In genomic region chr1:153805042-153805745, GRCh38 we compare ENCODE assay signal across 8 cellular contexts. TPM values are rescaled to one million over a fixed set of nuclear protein-coding genes. Genes with fewer than 3 reads are reported as not detected.
DNase-seq lines count a peak whose midpoint lies in the region; ATAC-seq, FAIRE-seq and TF ChIP-seq lines count a peak whose summit lies in the region.

No MANE protein-coding gene starts in this region.

- SMC1A ChIA-PET in GM12878 (lab: Charles Lee; ENCODE audit: uncharacterized antibody, unreplicated experiment): interaction anchor here (0.7 to 4.1 kb wide), 21 partner anchors 8 to 182 kb away, joined by 3 to 21 read pairs (median 4); partner anchors contain the start of genes CREB3L4, DENND4B and RAB13

- TF ChIP-seq CTCF in GM12878 (IDR thresholded peaks at IDR 0.05 in 2 of 3, conservative IDR thresholded peaks at IDR 0.05 in 1 of 3; ENCODE audit: control insufficient read depth in 2 of 3, extremely low read depth in 1 of 3, insufficient read depth in 1 of 3, low read depth in 3 of 3, low read length in 3 of 3): no peak
- TF ChIP-seq CTCF in lower lobe of right lung (IDR thresholded peaks at IDR 0.05): no peak

- POLR2A ChIA-PET in CD8-positive, alpha-beta memory T cell (lab: Charles Lee): interaction anchor here (0.6 to 2.1 kb wide), 7 partner anchors 16 to 185 kb away, joined by 3 to 11 read pairs (median 5); partner anchors contain the start of genes CREB3L4, DENND4B and JTB
- POLR2A ChIA-PET in GM12878 (lab: Charles Lee): interaction anchor here (0.5 to 1.9 kb wide), 10 partner anchors 12 to 1813 kb away, joined by 3 to 9 read pairs (median 6); partner anchors contain the start of genes DENND4B and JTB

- H3K9me3 Mint-ChIP-seq in CD8-positive, alpha-beta memory T cell: no peaks in the 10 kb centered on the region
- peaks cover 0 to 10% of the 10 kb centered on the region in 2 donors for H3K9me3 Mint-ChIP-seq in stimulated activated naive CD8-positive, alpha-beta T cell treated with anti-CD3 and anti-CD28 coated beads, Interleukin-15, amount 100 ng/mL, for 72 hours

- no peaks in the 10 kb centered on the region for H3K27me3 ChIP-seq in CD8-positive, alpha-beta memory T cell (ENCODE audit: insufficient read depth, low read length, poor library complexity, severe bottlenecking)
- no peaks in the 10 kb centered on the region for H3K27me3 ChIP-seq in GM12878 (replicated peaks in 1 of 2; ENCODE audit: control insufficient read depth in 2 of 2, insufficient read depth in 2 of 2, low read length in 1 of 2)
- no peaks in the 10 kb centered on the region for H3K27me3 ChIP-seq in lower lobe of right lung (ENCODE audit: low read depth)

- peaks cover 11% of the 10 kb centered on the region for H3K36me3 ChIP-seq in CD8-positive, alpha-beta memory T cell (ENCODE audit: insufficient read depth, low read length)
- H3K36me3 ChIP-seq in GM12878 (ENCODE audit: control insufficient read depth in 2 of 2, insufficient read depth in 2 of 2, low read length in 1 of 2) (peaks cover 9 to 17% of the 10 kb centered on the region in 2 experiments; a peak in 3 of 4 replicates), lower lobe of right lung (peaks cover 38% of the 10 kb centered on the region)

- peak overlapping the region; percentile 46; the same call in 1 of the 2 replicates for H3K9ac ChIP-seq in GM12878 (ENCODE audit: control insufficient read depth, insufficient read depth, low read length)

- no peaks in the 10 kb centered on the region for H3K27me3 Mint-ChIP-seq in CD8-positive, alpha-beta memory T cell
- H3K27me3 Mint-ChIP-seq in stimulated activated naive CD8-positive, alpha-beta T cell treated with anti-CD3 and anti-CD28 coated beads, Interleukin-15, amount 100 ng/mL, for 72 hours: no peaks in the 10 kb centered on the region

- H3K4me3 Mint-ChIP-seq in CD8-positive, alpha-beta memory T cell: peak overlapping the region; percentile 2 to 64 (median 41)
- peak overlapping the region; percentile 71 to 75 for H3K4me3 Mint-ChIP-seq in stimulated activated naive CD8-positive, alpha-beta T cell treated with anti-CD3 and anti-CD28 coated beads, Interleukin-15, amount 100 ng/mL, for 72 hours

- H3K4me2 ChIP-seq in GM12878 (ENCODE audit: control insufficient read depth, insufficient read depth): peak overlapping the region; percentile 90

- H3K79me2 ChIP-seq in GM12878 (ENCODE audit: control insufficient read depth, insufficient read depth, low read length): peaks cover 3% of the 10 kb centered on the region; the same call in 1 of the 2 replicates

- peaks cover 40 to 50% (median 41%) of the 10 kb centered on the region in 3 donors for H3K4me1 Mint-ChIP-seq in CD8-positive, alpha-beta memory T cell
- H3K4me1 Mint-ChIP-seq in stimulated activated naive CD8-positive, alpha-beta T cell treated with anti-CD3 and anti-CD28 coated beads, Interleukin-15, amount 100 ng/mL, for 72 hours: peaks cover 69% of the 10 kb centered on the region

- no peak for TF ChIP-seq RAD21 in GM12878 (IDR thresholded peaks at IDR 0.05; ENCODE audit: insufficient read depth, low read depth, low read length)

- H4K20me1 ChIP-seq in GM12878 (ENCODE audit: control insufficient read depth, insufficient read depth): no peaks in the 10 kb centered on the region

- no peak overlapping the region for H3K4me3 ChIP-seq in CD8-positive, alpha-beta memory T cell (ENCODE audit: low read length)
- 0 out of 2 replicates have a peak overlapping the region, but pooled peaks have one; percentile 38 for H3K4me3 ChIP-seq in GM12878
- H3K4me3 ChIP-seq in lower lobe of right lung: no peak overlapping the region

- intact Hi-C loops in GM12878 (cut with micrococcal nuclease; ENCODE audit: unreplicated experiment) (loop anchor here (5.0 kb wide), 2 partner anchors 117 to 162 kb away; partner anchors contain the start of genes CREB3L4 and GATAD2B), lower lobe of right lung (cut with DNase I) (no loop called here)

- no peaks in the 10 kb centered on the region for H3K9me3 ChIP-seq in CD8-positive, alpha-beta memory T cell (ENCODE audit: low read length)
- H3K9me3 ChIP-seq in GM12878 (replicated peaks; ENCODE audit: control insufficient read depth, insufficient read depth, low read length) (no peaks in the 10 kb centered on the region), lower lobe of right lung (no peaks in the 10 kb centered on the region)

- peak; percentile 90 to 98 for TF ChIP-seq EP300 in GM12878 (IDR thresholded peaks at IDR 0.05; ENCODE audit: borderline replicate concordance in 1 of 2, control insufficient read depth in 1 of 2, low read depth in 2 of 2, low read length in 2 of 2)

- RAD21 ChIA-PET in GM12878 (lab: Charles Lee; ENCODE audit: unreplicated experiment): interaction anchor here (0.5 to 4.4 kb wide), 13 partner anchors 14 to 181 kb away, joined by 3 to 46 read pairs (median 5); partner anchors contain the start of genes CRTC2, DENND4B, GATAD2B and RAB13

- H3K4me1 ChIP-seq in CD8-positive, alpha-beta memory T cell (ENCODE audit: insufficient read depth, low read length): peaks cover 22% of the 10 kb centered on the region
- H3K4me1 ChIP-seq in GM12878 (ENCODE audit: control insufficient read depth, insufficient read depth, low read length) (peaks cover 39% of the 10 kb centered on the region), lower lobe of right lung (peaks cover 37% of the 10 kb centered on the region)

- H3K36me3 Mint-ChIP-seq in CD8-positive, alpha-beta memory T cell: peaks cover 0 to 42% (median 10%) of the 10 kb centered on the region in 3 donors

- ATAC-seq in GM21360 (IDR thresholded peaks at IDR 0.05; ENCODE audit: unreplicated experiment) (peak; percentile 84), HG03571 (IDR thresholded peaks at IDR 0.05; ENCODE audit: unreplicated experiment) (peak; percentile 86), GM12878 (peak; percentile 99), lower lobe of right lung (peak; percentile 93)
- peak; percentile 97 for ATAC-seq in stimulated activated naive CD8-positive, alpha-beta T cell treated with anti-CD3 and anti-CD28 coated beads, Interleukin-15, amount 100 ng/mL, for 72 hours

- peak; percentile 50 to 92 (median 83) for DNase-seq in CD8-positive, alpha-beta memory T cell
- DNase-seq in T-helper 1 cell (peak; percentile 33 to 84 (median 54)), GM12878 (ENCODE audit: low read depth, low spot score) (peak; percentile 98), lower lobe of right lung (peak; percentile 67), SHP77 treated with DMSO at 0.1 percent for 48 hours (lab: John Stamatoyannopoulos, UW) (no peak)
- peak; percentile 87 to 93 for DNase-seq in stimulated activated naive CD8-positive, alpha-beta T cell treated with anti-CD3 and anti-CD28 coated beads, Interleukin-15, amount 100 ng/mL, for 72 hours

- CTCF ChIA-PET in CD8-positive, alpha-beta memory T cell (lab: Charles Lee): interaction anchor here (0.7 to 5.7 kb wide), 5 partner anchors 28 to 224 kb away, joined by 3 to 35 read pairs (median 6); partner anchors contain the start of genes DENND4B and RAB13
- CTCF ChIA-PET in GM12878 (lab: Yijun Ruan, JAX): interaction anchor here (1.0 to 4.0 kb wide), 13 partner anchors 8 to 181 kb away, joined by 3 to 23 read pairs (median 4); partner anchors contain the start of genes CREB3L4, DENND4B and RAB13

- H2AFZ ChIP-seq in GM12878 (ENCODE audit: control insufficient read depth, low read depth, low read length): peak overlapping the region; percentile 26; the same call in 1 of the 2 replicates

- peak overlapping the region; percentile 66 to 96 (median 86) for H3K27ac Mint-ChIP-seq in CD8-positive, alpha-beta memory T cell
- H3K27ac Mint-ChIP-seq in stimulated activated naive CD8-positive, alpha-beta T cell treated with anti-CD3 and anti-CD28 coated beads, Interleukin-15, amount 100 ng/mL, for 72 hours: peak overlapping the region; percentile 96 to 99

- BruUV-seq in GM12878 (replicated peaks; lab: Mats Ljungman, UMichigan): no TSS peak

- H3K27ac ChIP-seq in CD8-positive, alpha-beta memory T cell (ENCODE audit: low read depth, low read length): peak overlapping the region; percentile 74
- H3K27ac ChIP-seq in GM12878 (ENCODE audit: control insufficient read depth, insufficient read depth) (peak overlapping the region; percentile 89), lower lobe of right lung (peak overlapping the region; percentile 58)

- in situ Hi-C loops in GM12878 (cut with MboI): no loop called here

- FAIRE-seq in GM12878 (lab: Jason Lieb, UNC): peak; percentile 99

- WGBS in GM12878 (ENCODE audit: insufficient coverage, insufficient replicate concordance, low lambda C conversion rate, missing lambda C conversion rate): 10% methylated on average over 5 of the region's 5 CpGs

- peak; percentile 38; the same call in 1 of the 2 replicates for TF ChIP-seq POLR2A in GM12878 (IDR thresholded peaks at IDR 0.05; ENCODE audit: low read depth, low read length)

TF ChIP-seq in GM12878, 131 proteins besides CTCF, POLR2A, EP300 and RAD21 (continues in another document):
- TF ChIP-seq BACH1 (IDR thresholded peaks at IDR 0.05; ENCODE audit: borderline replicate concordance): peak; percentile 94; the same call in 1 of the 2 replicates
- TF ChIP-seq MYC (IDR thresholded peaks at IDR 0.05; ENCODE audit: insufficient read depth, insufficient read length, insufficient replicate concordance, low read length, severe bottlenecking): peak; percentile 31
- TF ChIP-seq NR2F1 (conservative IDR thresholded peaks at IDR 0.05): peak; percentile 67
- TF ChIP-seq RUNX3 (IDR thresholded peaks at IDR 0.05; ENCODE audit: low read length): peak; percentile 98
- peak; percentile 42; the same call in 1 of the 2 replicates for TF ChIP-seq MEF2A (IDR thresholded peaks at IDR 0.05; ENCODE audit: insufficient read depth, low read depth, low read length)
- no peak for TF ChIP-seq GABPA (IDR thresholded peaks at IDR 0.05; ENCODE audit: low read depth)

RNA-seq across cellular contexts. Expression of gene SLC27A3, which starts 30.0 kb away (rescaled TPM):
- 10 to 100 TPM in 1 of 2 experiments, 1 to 10 TPM in 1; 9.9 to 11.3 TPM for total RNA-seq in CD8-positive, alpha-beta memory T cell
- 29.3 TPM for polyA plus RNA-seq in CD8-positive, alpha-beta memory T cell
- 4.3 and 4.5 TPM in 2 replicates for total RNA-seq in GM12878 (2013; cell fraction: nucleolus; rRNA removed)
- total RNA-seq in GM12878 (2014; rRNA removed) (9.4 and 12.4 TPM in 2 replicates), GM12878 (2014; rRNA removed; fragmentation: Illumina TruSeq; extraction: Trizol) (8.8 and 9.3 TPM in 2 replicates), GM12878 (2021) (11.4 and 11.9 TPM in 2 replicates), lower lobe of right lung (99.6 TPM)
- 3.9 TPM for polyA plus RNA-seq in GM12878 (2011; ENCODE audit: low read depth)
- polyA plus RNA-seq in GM12878 (2011; rRNA removed) (2.5 and 4.6 TPM in 2 replicates), GM12878 (2014; fragmentation: Illumina TruSeq; extraction: Trizol) (8.2 and 10.8 TPM in 2 replicates), GM12878 (2014; fragmentation: Nextera tagmentation; extraction: Ambion mirVana) (1 to 10 TPM; 2.6 to 5.1 TPM), GM12878 (2014; rRNA removed) (15.4 and 18.1 TPM in 2 replicates), GM12878 (2016; fragmentation: Nextera tagmentation; extraction: Ambion mirVana) (1 to 10 TPM; 7.2 to 7.8 TPM)
- 5.6 and 5.9 TPM in 2 replicates for polyA plus RNA-seq in GM12878 (2011; cell fraction: cytosol; rRNA removed)
- 53.6 and 57.2 TPM in 2 replicates for polyA plus RNA-seq in GM12878 (2011; cell fraction: nucleus; rRNA removed)
- polyA plus RNA-seq in GM12878 (2012): 8.0 and 10.8 TPM in 2 replicates
- 2.2 TPM in 2 replicates for polyA minus RNA-seq in GM12878 (2011; rRNA and poly(A)+ RNA removed)
- polyA minus RNA-seq in GM12878 (2011; cell fraction: cytosol; rRNA and poly(A)+ RNA removed): 1.3 and 1.6 TPM in 2 replicates
- 3.6 and 7.3 TPM in 2 replicates for polyA minus RNA-seq in GM12878 (2011; cell fraction: nucleus; rRNA and poly(A)+ RNA removed)
